2 cellular contexts compared by ENCODE assay signal in genomic region chr9:87393706-87394255, GRCh38.
TF ChIP-seq lines count a peak whose summit lies in the region.

No MANE protein-coding gene starts in this region.

TF ChIP-seq in GM23338, 12 proteins besides CTCF, POLR2A, EP300 and RAD21 (continued from another document):
- no peak for TF ChIP-seq ETS1 (IDR thresholded peaks at IDR 0.05)
- TF ChIP-seq ZNF462 (CRISPR knock-in tag; IDR thresholded peaks at IDR 0.05): no peak
- TF ChIP-seq POLR2AphosphoS5 (IDR thresholded peaks at IDR 0.05; ENCODE audit: low read depth): no peak
- no peak for TF ChIP-seq REST (IDR thresholded peaks at IDR 0.05; ENCODE audit: unreplicated experiment)
- no peak for TF ChIP-seq CREB1 (CRISPR knock-in tag; IDR thresholded peaks at IDR 0.05; ENCODE audit: low read depth)
- no peak for TF ChIP-seq JUNB (IDR thresholded peaks at IDR 0.05; ENCODE audit: unreplicated experiment)
- no peak for TF ChIP-seq EZH2 (IDR thresholded peaks at IDR 0.05; ENCODE audit: low read depth, unreplicated experiment)
TF ChIP-seq in GM23338: peak in this region for 0.

TF ChIP-seq in H1, 55 proteins besides CTCF, POLR2A, EP300 and RAD21 (continued from another document):
- no peak for TF ChIP-seq ATF2 (IDR thresholded peaks at IDR 0.05; ENCODE audit: low read length)
- no peak for TF ChIP-seq SIRT6 (IDR thresholded peaks at IDR 0.05; ENCODE audit: low read length)
TF ChIP-seq in H1: peak in this region for 0.
